Comparison of ENCODE assay signal across 1 cellular context in the genomic region with DNA sequence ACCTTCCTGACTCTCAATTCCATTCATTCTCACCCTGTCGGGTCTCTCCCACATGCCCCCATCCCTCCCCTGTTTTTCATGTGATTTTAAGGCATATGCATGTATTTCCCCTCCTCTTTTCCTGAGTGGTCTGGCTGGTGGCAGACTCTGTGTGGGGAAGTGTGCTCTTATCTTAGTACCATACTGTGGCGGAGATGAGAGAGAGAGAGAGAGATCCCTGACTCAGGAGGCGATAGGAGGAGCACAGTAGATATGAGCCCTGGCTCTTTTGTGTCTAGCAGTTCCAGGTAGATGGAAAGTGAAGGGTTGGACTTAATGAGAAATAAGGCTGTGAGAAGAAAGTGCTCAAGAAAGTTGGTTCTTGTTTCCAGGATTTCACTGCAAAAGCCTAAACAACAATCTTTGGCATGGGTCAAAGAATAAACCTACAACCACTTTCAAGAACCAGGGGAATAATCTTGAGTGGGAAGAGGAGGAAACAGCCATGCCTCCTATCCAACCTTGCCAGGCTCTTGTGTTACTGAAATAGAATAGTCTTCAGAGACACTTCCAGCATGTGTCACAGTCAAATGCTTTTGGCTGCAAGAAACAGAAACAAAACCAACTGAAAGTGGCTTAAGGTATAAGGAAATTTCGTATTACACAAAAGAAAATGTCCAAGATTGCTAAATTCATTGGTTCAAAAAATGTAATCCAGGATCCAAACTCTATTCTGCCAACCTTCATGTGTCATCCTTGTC.
TF ChIP-seq lines count a peak whose summit lies in the region.

No MANE protein-coding gene starts in this region.

TF ChIP-seq in K562, 482 proteins besides CTCF, POLR2A, EP300 and RAD21 (continued from another document and continues in another):
- TF ChIP-seq EGR1 (conservative IDR thresholded peaks at IDR 0.05) (no peak), BDP1 (IDR thresholded peaks at IDR 0.05; ENCODE audit: insufficient read depth, insufficient read length) (no peak), SIN3B (IDR thresholded peaks at IDR 0.05; ENCODE audit: low read depth) (no peak), XRCC4 (IDR thresholded peaks at IDR 0.05; ENCODE audit: extremely low read depth, insufficient read depth, insufficient read length) (no peak), XRCC3 (IDR thresholded peaks at IDR 0.05) (no peak), U2AF1 (optimal IDR thresholded peaks at IDR 0.05; ENCODE audit: low read depth, low read length) (no peak), MYBL2 (IDR thresholded peaks at IDR 0.05; ENCODE audit: low read depth) (no peak), MYBL2 (CRISPR knock-in tag; IDR thresholded peaks at IDR 0.05; ENCODE audit: borderline replicate concordance) (no peak), MLLT1 (IDR thresholded peaks at IDR 0.05) (peak; percentile 70 to 74; a peak in 3 of 4 replicates), SMARCE1 (IDR thresholded peaks at IDR 0.05) (peak; percentile 95), ZNF561 (CRISPR knock-in tag; conservative IDR thresholded peaks at IDR 0.05) (no peak), ZNF224 (CRISPR knock-in tag; IDR thresholded peaks at IDR 0.05) (no peak), CEBPB (tag; IDR thresholded peaks at IDR 0.05) (no peak), CBX1 (IDR thresholded peaks at IDR 0.05; ENCODE audit: low read depth) (no peak; the same call in 1 of the 2 replicates), BRCA1 (IDR thresholded peaks at IDR 0.05) (no peak), BRCA1 (CRISPR knock-in tag; IDR thresholded peaks at IDR 0.05) (no peak), MCM3 (IDR thresholded peaks at IDR 0.05) (no peak), POLR2B (IDR thresholded peaks at IDR 0.05; ENCODE audit: low read depth, partially characterized antibody) (no peak), E2F1 (CRISPR knock-in tag; IDR thresholded peaks at IDR 0.05) (peak; percentile 28; the same call in 1 of the 2 replicates), KAT7 (CRISPR knock-in tag; IDR thresholded peaks at IDR 0.05; ENCODE audit: borderline replicate concordance) (no peak), ZNF408 (CRISPR knock-in tag; IDR thresholded peaks at IDR 0.05; ENCODE audit: low read depth) (no peak), YY1 (IDR thresholded peaks at IDR 0.05; ENCODE audit: borderline replicate concordance in 1 of 3, control insufficient read depth in 1 of 3, extremely low read depth in 1 of 3, insufficient read depth in 3 of 3, insufficient read length in 1 of 3, insufficient replicate concordance in 2 of 3, low read depth in 1 of 3, low read length in 2 of 3) (peak in 1 of 3 experiments; percentile 22), ZNF140 (CRISPR knock-in tag; IDR thresholded peaks at IDR 0.05) (no peak), HDAC3 (IDR thresholded peaks at IDR 0.05; ENCODE audit: borderline replicate concordance, partially characterized antibody) (no peak), LCOR (CRISPR knock-in tag; IDR thresholded peaks at IDR 0.05) (0 out of 2 replicates have a peak, but pooled peaks have one; percentile 73), SP1 (CRISPR knock-in tag; IDR thresholded peaks at IDR 0.05) (no peak), BRF1 (IDR thresholded peaks at IDR 0.05; ENCODE audit: borderline replicate concordance, extremely low read depth, insufficient read length) (no peak), SMARCB1 (IDR thresholded peaks at IDR 0.05; ENCODE audit: insufficient read length, low read depth) (no peak), ILK (tag; IDR thresholded peaks at IDR 0.05; ENCODE audit: borderline replicate concordance, low read depth) (no peak), SIN3A (IDR thresholded peaks at IDR 0.05; ENCODE audit: borderline replicate concordance in 2 of 2, control insufficient read depth in 1 of 2, low read depth in 2 of 2, low read length in 2 of 2) (no peak), RAD51 (IDR thresholded peaks at IDR 0.05; ENCODE audit: borderline replicate concordance, low read depth) (no peak), RBM34 (IDR thresholded peaks at IDR 0.05; ENCODE audit: borderline replicate concordance, insufficient read depth, low read length) (no peak), RBM22 (IDR thresholded peaks at IDR 0.05; ENCODE audit: low read depth, low read length, poor library complexity, severe bottlenecking) (no peak), ZBTB40 (IDR thresholded peaks at IDR 0.05) (no peak), ZBTB40 (CRISPR knock-in tag; IDR thresholded peaks at IDR 0.05) (no peak), FOSL1 (tag; conservative IDR thresholded peaks at IDR 0.05) (peak; percentile 74), ZNF282 (CRISPR knock-in tag; IDR thresholded peaks at IDR 0.05) (no peak), ZKSCAN1 (IDR thresholded peaks at IDR 0.05; ENCODE audit: low read depth, low read length) (0 out of 2 replicates have a peak, but pooled peaks have one; percentile 28), SNIP1 (IDR thresholded peaks at IDR 0.05; ENCODE audit: low read depth) (0 out of 2 replicates have a peak, but pooled peaks have one; percentile 19), ARNT (IDR thresholded peaks at IDR 0.05) (peak in 1 of 2 experiments; percentile 73; a peak in 1 of 4 replicates), NFXL1 (CRISPR knock-in tag; IDR thresholded peaks at IDR 0.05) (no peak), NCOA6 (IDR thresholded peaks at IDR 0.05) (no peak), TCF7 (IDR thresholded peaks at IDR 0.05; ENCODE audit: borderline replicate concordance) (0 out of 2 replicates have a peak, but pooled peaks have one; percentile 49), CREM (IDR thresholded peaks at IDR 0.05; ENCODE audit: low read depth) (peak; percentile 65)
- TF ChIP-seq, protein P1, sequence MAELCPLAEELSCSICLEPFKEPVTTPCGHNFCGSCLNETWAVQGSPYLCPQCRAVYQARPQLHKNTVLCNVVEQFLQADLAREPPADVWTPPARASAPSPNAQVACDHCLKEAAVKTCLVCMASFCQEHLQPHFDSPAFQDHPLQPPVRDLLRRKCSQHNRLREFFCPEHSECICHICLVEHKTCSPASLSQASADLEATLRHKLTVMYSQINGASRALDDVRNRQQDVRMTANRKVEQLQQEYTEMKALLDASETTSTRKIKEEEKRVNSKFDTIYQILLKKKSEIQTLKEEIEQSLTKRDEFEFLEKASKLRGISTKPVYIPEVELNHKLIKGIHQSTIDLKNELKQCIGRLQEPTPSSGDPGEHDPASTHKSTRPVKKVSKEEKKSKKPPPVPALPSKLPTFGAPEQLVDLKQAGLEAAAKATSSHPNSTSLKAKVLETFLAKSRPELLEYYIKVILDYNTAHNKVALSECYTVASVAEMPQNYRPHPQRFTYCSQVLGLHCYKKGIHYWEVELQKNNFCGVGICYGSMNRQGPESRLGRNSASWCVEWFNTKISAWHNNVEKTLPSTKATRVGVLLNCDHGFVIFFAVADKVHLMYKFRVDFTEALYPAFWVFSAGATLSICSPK (IDR thresholded peaks at IDR 0.05; ENCODE audit: borderline replicate concordance), result 0 out of 2 replicates have a peak, but pooled peaks have one; percentile 11
- TF ChIP-seq, protein P2, sequence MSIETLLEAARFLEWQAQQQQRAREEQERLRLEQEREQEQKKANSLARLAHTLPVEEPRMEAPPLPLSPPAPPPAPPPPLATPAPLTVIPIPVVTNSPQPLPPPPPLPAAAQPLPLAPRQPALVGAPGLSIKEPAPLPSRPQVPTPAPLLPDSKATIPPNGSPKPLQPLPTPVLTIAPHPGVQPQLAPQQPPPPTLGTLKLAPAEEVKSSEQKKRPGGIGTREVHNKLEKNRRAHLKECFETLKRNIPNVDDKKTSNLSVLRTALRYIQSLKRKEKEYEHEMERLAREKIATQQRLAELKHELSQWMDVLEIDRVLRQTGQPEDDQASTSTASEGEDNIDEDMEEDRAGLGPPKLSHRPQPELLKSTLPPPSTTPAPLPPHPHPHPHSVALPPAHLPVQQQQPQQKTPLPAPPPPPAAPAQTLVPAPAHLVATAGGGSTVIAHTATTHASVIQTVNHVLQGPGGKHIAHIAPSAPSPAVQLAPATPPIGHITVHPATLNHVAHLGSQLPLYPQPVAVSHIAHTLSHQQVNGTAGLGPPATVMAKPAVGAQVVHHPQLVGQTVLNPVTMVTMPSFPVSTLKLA (conservative IDR thresholded peaks at IDR 0.05), result no peak; a peak in 1 of 4 replicates
- TF ChIP-seq, protein P3, sequence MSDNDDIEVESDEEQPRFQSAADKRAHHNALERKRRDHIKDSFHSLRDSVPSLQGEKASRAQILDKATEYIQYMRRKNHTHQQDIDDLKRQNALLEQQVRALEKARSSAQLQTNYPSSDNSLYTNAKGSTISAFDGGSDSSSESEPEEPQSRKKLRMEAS (CRISPR knock-in tag; IDR thresholded peaks at IDR 0.05), result no peak
- TF ChIP-seq, protein P4, sequence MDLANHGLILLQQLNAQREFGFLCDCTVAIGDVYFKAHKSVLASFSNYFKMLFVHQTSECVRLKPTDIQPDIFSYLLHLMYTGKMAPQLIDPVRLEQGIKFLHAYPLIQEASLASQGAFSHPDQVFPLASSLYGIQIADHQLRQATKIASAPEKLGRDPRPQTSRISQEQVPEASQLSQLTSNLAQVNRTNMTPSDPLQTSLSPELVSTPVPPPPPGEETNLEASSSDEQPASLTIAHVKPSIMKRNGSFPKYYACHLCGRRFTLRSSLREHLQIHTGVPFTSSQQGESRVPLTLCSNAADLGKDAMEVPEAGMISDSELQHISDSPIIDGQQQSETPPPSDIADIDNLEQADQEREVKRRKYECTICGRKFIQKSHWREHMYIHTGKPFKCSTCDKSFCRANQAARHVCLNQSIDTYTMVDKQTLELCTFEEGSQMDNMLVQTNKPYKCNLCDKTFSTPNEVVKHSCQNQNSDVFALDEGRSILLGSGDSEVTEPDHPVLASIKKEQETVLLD (IDR thresholded peaks at IDR 0.05), result peak; percentile 87
